8 cellular contexts compared by ENCODE assay signal in genomic region chr4:133148690-133149363, GRCh38. TPM values are rescaled to one million over a fixed set of nuclear protein-coding genes. Genes with fewer than 3 reads are reported as not detected.
DNase-seq lines count a peak whose midpoint lies in the region; ATAC-seq and TF ChIP-seq lines count a peak whose summit lies in the region.

Gene PCDH10, plus strand, starts transcription at chr4:133149294. Its CDS starts 847 bp downstream, at chr4:133150141.

- TF ChIP-seq CTCF in progenitor cell of endocrine pancreas (IDR thresholded peaks at IDR 0.05; ENCODE audit: unreplicated experiment), result no peak

- peaks cover 52% of the 10 kb centered on the region for H3K4me1 Mint-ChIP-seq in progenitor cell of endocrine pancreas (ENCODE audit: low read depth)

- peak within 1 kb of the TSS; percentile 70 for H3K4me3 Mint-ChIP-seq in progenitor cell of endocrine pancreas (ENCODE audit: low read depth)

- peak within 1 kb of the TSS; percentile 30 for H3K27ac Mint-ChIP-seq in progenitor cell of endocrine pancreas

- ATAC-seq in HG03097 (IDR thresholded peaks at IDR 0.05; ENCODE audit: low FRiP score, unreplicated experiment), result peak; percentile 69

- no peaks in the 10 kb centered on the region for H3K9me3 Mint-ChIP-seq in progenitor cell of endocrine pancreas (ENCODE audit: low read depth)

- H3K27me3 Mint-ChIP-seq in progenitor cell of endocrine pancreas, result peaks cover 87% of the 10 kb centered on the region

- no peaks in the 10 kb centered on the region for H3K36me3 Mint-ChIP-seq in progenitor cell of endocrine pancreas (ENCODE audit: insufficient read depth)

- peak; percentile 65 for DNase-seq in activated CD8-positive, alpha-beta memory T cell treated with anti-CD3 and anti-CD28 coated beads for 24 hours
- DNase-seq in activated CD8-positive, alpha-beta memory T cell treated with anti-CD3 and anti-CD28 coated beads, Interleukin-2, amount 50 U/mL, for 4 hours, result no peak
- peak; percentile 93 for DNase-seq in NCI-H82 (lab: John Stamatoyannopoulos, UW)
- peak; percentile 98 for DNase-seq in astrocyte of the hippocampus (ENCODE audit: low read depth, low spot score)
- DNase-seq in hepatic stellate cell (ENCODE audit: low spot score), result peak; percentile 98
- DNase-seq in progenitor cell of endocrine pancreas (ENCODE audit: low spot score, unreplicated experiment), result peak; percentile 87
- no peak for DNase-seq in GM19238 (ENCODE audit: insufficient read length, low spot score)

RNA-seq across cellular contexts. Expression of gene PCDH10, which starts in this region (rescaled TPM):
- total RNA-seq in progenitor cell of endocrine pancreas, result 0.53 and 0.69 TPM in 2 replicates

Comparison
In these comparisons a context has a peak if more than half of its experiments do, and no peak if none do; other contexts are left out.
1. DNase-seq: peak in activated CD8-positive, alpha-beta memory T cell treated with anti-CD3 and anti-CD28 coated beads for 24 hours (single experiment), NCI-H82 (single experiment), astrocyte of the hippocampus (single experiment) and hepatic stellate cell (single experiment); none in activated CD8-positive, alpha-beta memory T cell treated with anti-CD3 and anti-CD28 coated beads, Interleukin-2, amount 50 U/mL, for 4 hours (single experiment) and GM19238 (single experiment).
2. Peak in DNase-seq in progenitor cell of endocrine pancreas; RNA of the gene not detected or under 1 TPM.